ENCODE assay signal across 1 cellular context in the genomic region with DNA sequence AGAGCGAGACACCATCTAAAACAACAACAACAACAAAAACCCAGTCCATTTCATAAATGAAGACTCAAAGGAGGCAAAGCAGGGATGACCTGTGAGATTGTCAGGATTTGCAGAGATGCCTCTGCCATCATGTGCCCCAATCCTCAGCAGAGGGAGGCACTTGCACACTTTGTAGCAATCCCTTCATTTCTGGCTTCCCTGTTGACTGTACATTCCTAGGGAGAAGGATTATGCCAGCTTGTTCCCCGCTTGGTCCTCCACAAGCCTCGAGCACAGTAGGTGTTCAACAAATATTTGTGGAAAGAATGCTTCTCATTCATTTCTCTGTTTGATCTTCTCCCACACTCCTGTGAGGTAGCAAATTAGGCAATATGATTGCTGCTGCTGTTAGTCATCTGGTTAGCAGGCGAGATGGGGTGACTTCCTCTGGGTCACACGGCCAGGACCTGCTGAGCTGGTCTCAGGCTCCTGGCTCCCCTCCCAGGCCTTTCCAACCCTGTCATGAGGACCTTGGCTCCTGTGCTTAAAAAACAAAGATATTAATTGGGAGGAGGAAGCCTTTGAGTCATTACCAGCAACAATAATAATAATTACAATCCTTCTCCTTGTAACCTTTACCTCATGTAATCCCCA.
TF ChIP-seq lines count a peak whose summit lies in the region.

No MANE protein-coding gene starts in this region.

TF ChIP-seq in HepG2, 621 proteins besides CTCF, POLR2A, EP300 and RAD21 (continued from another document and continues in another):
- TF ChIP-seq, protein P1, sequence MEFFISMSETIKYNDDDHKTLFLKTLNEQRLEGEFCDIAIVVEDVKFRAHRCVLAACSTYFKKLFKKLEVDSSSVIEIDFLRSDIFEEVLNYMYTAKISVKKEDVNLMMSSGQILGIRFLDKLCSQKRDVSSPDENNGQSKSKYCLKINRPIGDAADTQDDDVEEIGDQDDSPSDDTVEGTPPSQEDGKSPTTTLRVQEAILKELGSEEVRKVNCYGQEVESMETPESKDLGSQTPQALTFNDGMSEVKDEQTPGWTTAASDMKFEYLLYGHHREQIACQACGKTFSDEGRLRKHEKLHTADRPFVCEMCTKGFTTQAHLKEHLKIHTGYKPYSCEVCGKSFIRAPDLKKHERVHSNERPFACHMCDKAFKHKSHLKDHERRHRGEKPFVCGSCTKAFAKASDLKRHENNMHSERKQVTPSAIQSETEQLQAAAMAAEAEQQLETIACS (CRISPR knock-in tag; IDR thresholded peaks at IDR 0.05), result no peak
- TF ChIP-seq ZFX (CRISPR knock-in tag; IDR thresholded peaks at IDR 0.05; ENCODE audit: low read depth) (no peak; the same call in 1 of the 2 replicates), HMGA1 (CRISPR knock-in tag; conservative IDR thresholded peaks at IDR 0.05) (no peak), RORA (CRISPR knock-in tag; IDR thresholded peaks at IDR 0.05) (no peak), ZFAT (CRISPR knock-in tag; conservative IDR thresholded peaks at IDR 0.05) (no peak), MLLT10 (CRISPR knock-in tag; IDR thresholded peaks at IDR 0.05) (no peak), U2AF2 (IDR thresholded peaks at IDR 0.05; ENCODE audit: low read depth, low read length) (no peak), ZFP36L2 (CRISPR knock-in tag; IDR thresholded peaks at IDR 0.05) (no peak), KLF16 (CRISPR knock-in tag; IDR thresholded peaks at IDR 0.05) (peak in 1 of 2 experiments; percentile 60; a peak in 1 of 4 replicates), ZBTB7B (CRISPR knock-in tag; IDR thresholded peaks at IDR 0.05) (peak; percentile 76; the same call in 1 of the 2 replicates), ZSCAN29 (CRISPR knock-in tag; conservative IDR thresholded peaks at IDR 0.05) (no peak), GZF1 (CRISPR knock-in tag; IDR thresholded peaks at IDR 0.05) (no peak), ZBTB3 (CRISPR knock-in tag; IDR thresholded peaks at IDR 0.05; ENCODE audit: borderline replicate concordance, low read depth) (no peak), RXRB (CRISPR knock-in tag; IDR thresholded peaks at IDR 0.05; ENCODE audit: borderline replicate concordance) (peak; percentile 93), NPAS2 (CRISPR knock-in tag; IDR thresholded peaks at IDR 0.05; ENCODE audit: borderline replicate concordance) (no peak), TCF7L2 (IDR thresholded peaks at IDR 0.05; ENCODE audit: low read depth, low read length) (no peak), FLYWCH1 (CRISPR knock-in tag; IDR thresholded peaks at IDR 0.05) (no peak), ZNF446 (CRISPR knock-in tag; IDR thresholded peaks at IDR 0.05) (no peak), ZNF34 (CRISPR knock-in tag; IDR thresholded peaks at IDR 0.05; ENCODE audit: borderline replicate concordance) (no peak), CC2D1A (CRISPR knock-in tag; IDR thresholded peaks at IDR 0.05) (no peak), MXI1 (IDR thresholded peaks at IDR 0.05; ENCODE audit: borderline replicate concordance, low read depth, low read length) (no peak; the same call in 2 of the 3 replicates), ZNF33A (CRISPR knock-in tag; IDR thresholded peaks at IDR 0.05; ENCODE audit: borderline replicate concordance) (no peak)
- TF ChIP-seq, protein P2, sequence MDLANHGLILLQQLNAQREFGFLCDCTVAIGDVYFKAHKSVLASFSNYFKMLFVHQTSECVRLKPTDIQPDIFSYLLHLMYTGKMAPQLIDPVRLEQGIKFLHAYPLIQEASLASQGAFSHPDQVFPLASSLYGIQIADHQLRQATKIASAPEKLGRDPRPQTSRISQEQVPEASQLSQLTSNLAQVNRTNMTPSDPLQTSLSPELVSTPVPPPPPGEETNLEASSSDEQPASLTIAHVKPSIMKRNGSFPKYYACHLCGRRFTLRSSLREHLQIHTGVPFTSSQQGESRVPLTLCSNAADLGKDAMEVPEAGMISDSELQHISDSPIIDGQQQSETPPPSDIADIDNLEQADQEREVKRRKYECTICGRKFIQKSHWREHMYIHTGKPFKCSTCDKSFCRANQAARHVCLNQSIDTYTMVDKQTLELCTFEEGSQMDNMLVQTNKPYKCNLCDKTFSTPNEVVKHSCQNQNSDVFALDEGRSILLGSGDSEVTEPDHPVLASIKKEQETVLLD (CRISPR knock-in tag; IDR thresholded peaks at IDR 0.05; ENCODE audit: low read depth), result no peak
- TF ChIP-seq, protein P3, sequence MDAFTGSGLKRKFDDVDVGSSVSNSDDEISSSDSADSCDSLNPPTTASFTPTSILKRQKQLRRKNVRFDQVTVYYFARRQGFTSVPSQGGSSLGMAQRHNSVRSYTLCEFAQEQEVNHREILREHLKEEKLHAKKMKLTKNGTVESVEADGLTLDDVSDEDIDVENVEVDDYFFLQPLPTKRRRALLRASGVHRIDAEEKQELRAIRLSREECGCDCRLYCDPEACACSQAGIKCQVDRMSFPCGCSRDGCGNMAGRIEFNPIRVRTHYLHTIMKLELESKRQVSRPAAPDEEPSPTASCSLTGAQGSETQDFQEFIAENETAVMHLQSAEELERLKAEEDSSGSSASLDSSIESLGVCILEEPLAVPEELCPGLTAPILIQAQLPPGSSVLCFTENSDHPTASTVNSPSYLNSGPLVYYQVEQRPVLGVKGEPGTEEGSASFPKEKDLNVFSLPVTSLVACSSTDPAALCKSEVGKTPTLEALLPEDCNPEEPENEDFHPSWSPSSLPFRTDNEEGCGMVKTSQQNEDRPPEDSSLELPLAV (CRISPR knock-in tag; conservative IDR thresholded peaks at IDR 0.05; ENCODE audit: low read depth), result no peak
- TF ChIP-seq, protein P4, sequence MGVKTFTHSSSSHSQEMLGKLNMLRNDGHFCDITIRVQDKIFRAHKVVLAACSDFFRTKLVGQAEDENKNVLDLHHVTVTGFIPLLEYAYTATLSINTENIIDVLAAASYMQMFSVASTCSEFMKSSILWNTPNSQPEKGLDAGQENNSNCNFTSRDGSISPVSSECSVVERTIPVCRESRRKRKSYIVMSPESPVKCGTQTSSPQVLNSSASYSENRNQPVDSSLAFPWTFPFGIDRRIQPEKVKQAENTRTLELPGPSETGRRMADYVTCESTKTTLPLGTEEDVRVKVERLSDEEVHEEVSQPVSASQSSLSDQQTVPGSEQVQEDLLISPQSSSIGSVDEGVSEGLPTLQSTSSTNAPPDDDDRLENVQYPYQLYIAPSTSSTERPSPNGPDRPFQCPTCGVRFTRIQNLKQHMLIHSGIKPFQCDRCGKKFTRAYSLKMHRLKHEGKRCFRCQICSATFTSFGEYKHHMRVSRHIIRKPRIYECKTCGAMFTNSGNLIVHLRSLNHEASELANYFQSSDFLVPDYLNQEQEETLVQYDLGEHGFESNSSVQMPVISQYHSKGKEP (CRISPR knock-in tag; IDR thresholded peaks at IDR 0.05), result no peak
- TF ChIP-seq, protein P5, sequence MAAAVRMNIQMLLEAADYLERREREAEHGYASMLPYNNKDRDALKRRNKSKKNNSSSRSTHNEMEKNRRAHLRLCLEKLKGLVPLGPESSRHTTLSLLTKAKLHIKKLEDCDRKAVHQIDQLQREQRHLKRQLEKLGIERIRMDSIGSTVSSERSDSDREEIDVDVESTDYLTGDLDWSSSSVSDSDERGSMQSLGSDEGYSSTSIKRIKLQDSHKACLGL (CRISPR knock-in tag; IDR thresholded peaks at IDR 0.05), result no peak
- TF ChIP-seq, protein P6, sequence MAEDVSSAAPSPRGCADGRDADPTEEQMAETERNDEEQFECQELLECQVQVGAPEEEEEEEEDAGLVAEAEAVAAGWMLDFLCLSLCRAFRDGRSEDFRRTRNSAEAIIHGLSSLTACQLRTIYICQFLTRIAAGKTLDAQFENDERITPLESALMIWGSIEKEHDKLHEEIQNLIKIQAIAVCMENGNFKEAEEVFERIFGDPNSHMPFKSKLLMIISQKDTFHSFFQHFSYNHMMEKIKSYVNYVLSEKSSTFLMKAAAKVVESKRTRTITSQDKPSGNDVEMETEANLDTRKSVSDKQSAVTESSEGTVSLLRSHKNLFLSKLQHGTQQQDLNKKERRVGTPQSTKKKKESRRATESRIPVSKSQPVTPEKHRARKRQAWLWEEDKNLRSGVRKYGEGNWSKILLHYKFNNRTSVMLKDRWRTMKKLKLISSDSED (CRISPR knock-in tag; IDR thresholded peaks at IDR 0.05), result no peak
- TF ChIP-seq, protein P7, sequence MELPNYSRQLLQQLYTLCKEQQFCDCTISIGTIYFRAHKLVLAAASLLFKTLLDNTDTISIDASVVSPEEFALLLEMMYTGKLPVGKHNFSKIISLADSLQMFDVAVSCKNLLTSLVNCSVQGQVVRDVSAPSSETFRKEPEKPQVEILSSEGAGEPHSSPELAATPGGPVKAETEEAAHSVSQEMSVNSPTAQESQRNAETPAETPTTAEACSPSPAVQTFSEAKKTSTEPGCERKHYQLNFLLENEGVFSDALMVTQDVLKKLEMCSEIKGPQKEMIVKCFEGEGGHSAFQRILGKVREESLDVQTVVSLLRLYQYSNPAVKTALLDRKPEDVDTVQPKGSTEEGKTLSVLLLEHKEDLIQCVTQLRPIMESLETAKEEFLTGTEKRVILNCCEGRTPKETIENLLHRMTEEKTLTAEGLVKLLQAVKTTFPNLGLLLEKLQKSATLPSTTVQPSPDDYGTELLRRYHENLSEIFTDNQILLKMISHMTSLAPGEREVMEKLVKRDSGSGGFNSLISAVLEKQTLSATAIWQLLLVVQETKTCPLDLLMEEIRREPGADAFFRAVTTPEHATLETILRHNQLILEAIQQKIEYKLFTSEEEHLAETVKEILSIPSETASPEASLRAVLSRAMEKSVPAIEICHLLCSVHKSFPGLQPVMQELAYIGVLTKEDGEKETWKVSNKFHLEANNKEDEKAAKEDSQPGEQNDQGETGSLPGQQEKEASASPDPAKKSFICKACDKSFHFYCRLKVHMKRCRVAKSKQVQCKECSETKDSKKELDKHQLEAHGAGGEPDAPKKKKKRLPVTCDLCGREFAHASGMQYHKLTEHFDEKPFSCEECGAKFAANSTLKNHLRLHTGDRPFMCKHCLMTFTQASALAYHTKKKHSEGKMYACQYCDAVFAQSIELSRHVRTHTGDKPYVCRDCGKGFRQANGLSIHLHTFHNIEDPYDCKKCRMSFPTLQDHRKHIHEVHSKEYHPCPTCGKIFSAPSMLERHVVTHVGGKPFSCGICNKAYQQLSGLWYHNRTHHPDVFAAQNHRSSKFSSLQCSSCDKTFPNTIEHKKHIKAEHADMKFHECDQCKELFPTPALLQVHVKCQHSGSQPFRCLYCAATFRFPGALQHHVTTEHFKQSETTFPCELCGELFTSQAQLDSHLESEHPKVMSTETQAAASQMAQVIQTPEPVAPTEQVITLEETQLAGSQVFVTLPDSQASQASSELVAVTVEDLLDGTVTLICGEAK (IDR thresholded peaks at IDR 0.05), result no peak
- TF ChIP-seq, protein P7 (CRISPR knock-in tag; IDR thresholded peaks at IDR 0.05), result no peak
- TF ChIP-seq, protein P8, sequence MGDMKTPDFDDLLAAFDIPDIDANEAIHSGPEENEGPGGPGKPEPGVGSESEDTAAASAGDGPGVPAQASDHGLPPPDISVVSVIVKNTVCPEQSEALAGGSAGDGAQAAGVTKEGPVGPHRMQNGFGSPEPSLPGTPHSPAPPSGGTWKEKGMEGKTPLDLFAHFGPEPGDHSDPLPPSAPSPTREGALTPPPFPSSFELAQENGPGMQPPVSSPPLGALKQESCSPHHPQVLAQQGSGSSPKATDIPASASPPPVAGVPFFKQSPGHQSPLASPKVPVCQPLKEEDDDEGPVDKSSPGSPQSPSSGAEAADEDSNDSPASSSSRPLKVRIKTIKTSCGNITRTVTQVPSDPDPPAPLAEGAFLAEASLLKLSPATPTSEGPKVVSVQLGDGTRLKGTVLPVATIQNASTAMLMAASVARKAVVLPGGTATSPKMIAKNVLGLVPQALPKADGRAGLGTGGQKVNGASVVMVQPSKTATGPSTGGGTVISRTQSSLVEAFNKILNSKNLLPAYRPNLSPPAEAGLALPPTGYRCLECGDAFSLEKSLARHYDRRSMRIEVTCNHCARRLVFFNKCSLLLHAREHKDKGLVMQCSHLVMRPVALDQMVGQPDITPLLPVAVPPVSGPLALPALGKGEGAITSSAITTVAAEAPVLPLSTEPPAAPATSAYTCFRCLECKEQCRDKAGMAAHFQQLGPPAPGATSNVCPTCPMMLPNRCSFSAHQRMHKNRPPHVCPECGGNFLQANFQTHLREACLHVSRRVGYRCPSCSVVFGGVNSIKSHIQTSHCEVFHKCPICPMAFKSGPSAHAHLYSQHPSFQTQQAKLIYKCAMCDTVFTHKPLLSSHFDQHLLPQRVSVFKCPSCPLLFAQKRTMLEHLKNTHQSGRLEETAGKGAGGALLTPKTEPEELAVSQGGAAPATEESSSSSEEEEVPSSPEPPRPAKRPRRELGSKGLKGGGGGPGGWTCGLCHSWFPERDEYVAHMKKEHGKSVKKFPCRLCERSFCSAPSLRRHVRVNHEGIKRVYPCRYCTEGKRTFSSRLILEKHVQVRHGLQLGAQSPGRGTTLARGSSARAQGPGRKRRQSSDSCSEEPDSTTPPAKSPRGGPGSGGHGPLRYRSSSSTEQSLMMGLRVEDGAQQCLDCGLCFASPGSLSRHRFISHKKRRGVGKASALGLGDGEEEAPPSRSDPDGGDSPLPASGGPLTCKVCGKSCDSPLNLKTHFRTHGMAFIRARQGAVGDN (CRISPR knock-in tag; IDR thresholded peaks at IDR 0.05), result peak; percentile 43; the same call in 1 of the 2 replicates
- TF ChIP-seq, protein P9, sequence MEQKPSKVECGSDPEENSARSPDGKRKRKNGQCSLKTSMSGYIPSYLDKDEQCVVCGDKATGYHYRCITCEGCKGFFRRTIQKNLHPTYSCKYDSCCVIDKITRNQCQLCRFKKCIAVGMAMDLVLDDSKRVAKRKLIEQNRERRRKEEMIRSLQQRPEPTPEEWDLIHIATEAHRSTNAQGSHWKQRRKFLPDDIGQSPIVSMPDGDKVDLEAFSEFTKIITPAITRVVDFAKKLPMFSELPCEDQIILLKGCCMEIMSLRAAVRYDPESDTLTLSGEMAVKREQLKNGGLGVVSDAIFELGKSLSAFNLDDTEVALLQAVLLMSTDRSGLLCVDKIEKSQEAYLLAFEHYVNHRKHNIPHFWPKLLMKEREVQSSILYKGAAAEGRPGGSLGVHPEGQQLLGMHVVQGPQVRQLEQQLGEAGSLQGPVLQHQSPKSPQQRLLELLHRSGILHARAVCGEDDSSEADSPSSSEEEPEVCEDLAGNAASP (CRISPR knock-in tag; IDR thresholded peaks at IDR 0.05; ENCODE audit: borderline replicate concordance), result peak; percentile 82; the same call in 1 of the 2 replicates
